8 cellular contexts compared by ENCODE assay signal in genomic region chr20:19756756-19757486, GRCh38. TPM values are rescaled to one million over a fixed set of nuclear protein-coding genes. Genes with fewer than 3 reads are reported as not detected.
DNase-seq lines count a peak whose midpoint lies in the region; ATAC-seq and TF ChIP-seq lines count a peak whose summit lies in the region.

No MANE protein-coding gene starts in this region.

- H3K9me3 ChIP-seq in left ventricle myocardium inferior (replicated peaks): no peaks in the 10 kb centered on the region
- H3K9me3 ChIP-seq in mucosa of rectum (ENCODE audit: control insufficient read depth in 2 of 2, low read length in 2 of 2): no peaks in the 10 kb centered on the region

- H3K27ac ChIP-seq in left ventricle myocardium inferior (replicated peaks) (peak overlapping the region; percentile 99), cingulate gyrus (ENCODE audit: low read depth, low read length) (peak overlapping the region; percentile 85), mucosa of rectum (ENCODE audit: low read depth in 2 of 2, low read length in 2 of 2) (peak overlapping the region; percentile 97 to 99)

- POLR2A ChIA-PET in GM10248 (lab: Yijun Ruan, JAX): no interaction called here

- peak overlapping the region; percentile 96 to 97 for H3K9ac ChIP-seq in mucosa of rectum (ENCODE audit: low read depth in 1 of 2, low read length in 2 of 2)

- DNase-seq in left ventricle myocardium inferior: no peak
- DNase-seq in left cardiac atrium: no peak
- DNase-seq in RKO (ENCODE audit: low spot score): no peak
- DNase-seq in GM10248 (ENCODE audit: extremely low spot score): no peak

- H3K4me1 ChIP-seq in left ventricle myocardium inferior (peaks cover 53% of the 10 kb centered on the region), mucosa of rectum (ENCODE audit: control insufficient read depth in 2 of 2, insufficient read depth in 2 of 2, low read length in 2 of 2) (peaks cover 4 to 20% of the 10 kb centered on the region in 2 donors)

- ATAC-seq in left cardiac atrium (no peak), HG03520 (IDR thresholded peaks at IDR 0.05; ENCODE audit: unreplicated experiment) (no peak), HG02852 (IDR thresholded peaks at IDR 0.05; ENCODE audit: unreplicated experiment) (no peak)

- TF ChIP-seq CTCF in left ventricle myocardium inferior (IDR thresholded peaks at IDR 0.05; ENCODE audit: borderline replicate concordance): no peak
- no peak for TF ChIP-seq CTCF in GM10248 (IDR thresholded peaks at IDR 0.05; ENCODE audit: control extremely low read depth, extremely low read depth, low read depth, missing control alignments)

- peak overlapping the region; percentile 86 for H3K4me3 ChIP-seq in left ventricle myocardium inferior
- H3K4me3 ChIP-seq in mucosa of rectum (ENCODE audit: low read length in 2 of 2): peak overlapping the region; percentile 74 to 89

- H3K27me3 ChIP-seq in left ventricle myocardium inferior (ENCODE audit: low read depth) (no peaks in the 10 kb centered on the region), mucosa of rectum (ENCODE audit: control insufficient read depth in 2 of 2, insufficient read depth in 2 of 2, low read length in 2 of 2) (no peaks in the 10 kb centered on the region)

- H3K36me3 ChIP-seq in left ventricle myocardium inferior (no peaks in the 10 kb centered on the region), mucosa of rectum (ENCODE audit: control insufficient read depth in 2 of 2, insufficient read depth in 2 of 2, low read length in 2 of 2) (peaks cover 0 to 2% of the 10 kb centered on the region in 2 donors)

- CTCF ChIA-PET in GM10248 (lab: Yijun Ruan, JAX): interaction anchor here (1.7 kb wide), 1 partner anchor 9 kb away, joined by 4 read pairs; no protein-coding TSS in a partner anchor

- intact Hi-C loops in left ventricle myocardium inferior (cut with micrococcal nuclease) (no loop called here), left cardiac atrium (cut with DNase I) (loop anchor here in 1 of 2 donors (2.0 kb wide), 1 partner anchor 66 kb away; no protein-coding TSS in a partner anchor)

RNA-seq across cellular contexts. Expression of gene RIN2, which starts 1.1 kb away (rescaled TPM):
- 48.8 TPM for total RNA-seq in left ventricle myocardium inferior
- 10 to 100 TPM; 43.9 to 50.1 TPM for total RNA-seq in left cardiac atrium
